In genomic region chrX:47523713-47524166, GRCh38 we compare ENCODE assay signal across 8 cellular contexts. TPM values are rescaled to one million over a fixed set of nuclear protein-coding genes. Genes with fewer than 3 reads are reported as not detected.
DNase-seq lines count a peak whose midpoint lies in the region; TF ChIP-seq lines count a peak whose summit lies in the region.

No MANE protein-coding gene starts in this region.

- H3K27ac ChIP-seq in suprapubic skin: no peak overlapping the region

- no peak for TF ChIP-seq POLR2A in suprapubic skin (IDR thresholded peaks at IDR 0.05)

- TF ChIP-seq EP300 in suprapubic skin (IDR thresholded peaks at IDR 0.05): no peak

- CTCF ChIA-PET in activated CD4-positive, alpha-beta T cell treated with anti-CD3 and anti-CD28 coated beads, Interleukin-2, amount 10 ng/mL, durations not matched to agents 7 days and 5 days (lab: Charles Lee): interaction anchor here (0.7 to 2.2 kb wide), 11 partner anchors 9 to 333 kb away, joined by 3 to 8 read pairs (median 4); no protein-coding TSS in a partner anchor

- H3K9me3 Mint-ChIP-seq in activated CD4-positive, alpha-beta T cell treated with anti-CD3 and anti-CD28 coated beads, Interleukin-2, amount 10 ng/mL, durations not matched to agents 7 days and 5 days: no peaks in the 10 kb centered on the region
- no peaks in the 10 kb centered on the region for H3K9me3 Mint-ChIP-seq in activated T-helper 2 cell treated with anti-CD3 and anti-CD28 coated beads, Interferon-gamma antibody, Interleukin-2, Interleukin-4, amounts not matched to agents 10 μg/mL and 5 μg/mL and 100 μg/mL, durations not matched to agents 14 hours and 24 hours and 36 hours
- H3K9me3 Mint-ChIP-seq in immature natural killer cell: no peaks in the 10 kb centered on the region

- no peaks in the 10 kb centered on the region for H3K4me1 ChIP-seq in suprapubic skin

- intact Hi-C loops in activated T-helper 2 cell treated with anti-CD3 and anti-CD28 coated beads, Interferon-gamma antibody, Interleukin-2, Interleukin-4, amounts not matched to agents 10 μg/mL and 5 μg/mL and 100 μg/mL, durations not matched to agents 14 hours and 24 hours and 36 hours (cut with micrococcal nuclease): loop anchor here (1.0 to 2.0 kb wide), 2 partner anchors 139 to 330 kb away; partner anchors contain the start of gene UBA1

- no peak overlapping the region for H3K27ac Mint-ChIP-seq in activated CD4-positive, alpha-beta T cell treated with anti-CD3 and anti-CD28 coated beads, Interleukin-2, amount 10 ng/mL, durations not matched to agents 7 days and 5 days
- no peak overlapping the region for H3K27ac Mint-ChIP-seq in activated T-helper 2 cell treated with anti-CD3 and anti-CD28 coated beads, Interferon-gamma antibody, Interleukin-2, Interleukin-4, amounts not matched to agents 10 μg/mL and 5 μg/mL and 100 μg/mL, durations not matched to agents 14 hours and 24 hours and 36 hours
- H3K27ac Mint-ChIP-seq in immature natural killer cell: no peak overlapping the region

- H3K4me1 Mint-ChIP-seq in activated CD4-positive, alpha-beta T cell treated with anti-CD3 and anti-CD28 coated beads, Interleukin-2, amount 10 ng/mL, durations not matched to agents 7 days and 5 days: peaks cover 5% of the 10 kb centered on the region
- peaks cover 4% of the 10 kb centered on the region for H3K4me1 Mint-ChIP-seq in activated T-helper 2 cell treated with anti-CD3 and anti-CD28 coated beads, Interferon-gamma antibody, Interleukin-2, Interleukin-4, amounts not matched to agents 10 μg/mL and 5 μg/mL and 100 μg/mL, durations not matched to agents 14 hours and 24 hours and 36 hours (ENCODE audit: low read depth)
- peaks cover 2 to 6% of the 10 kb centered on the region in 2 donors for H3K4me1 Mint-ChIP-seq in immature natural killer cell

- no peaks in the 10 kb centered on the region for H3K9me3 ChIP-seq in suprapubic skin

- WGBS in suprapubic skin: no CpG with 5 or more reads among the region's 34 CpGs

- no peaks in the 10 kb centered on the region for H3K27me3 Mint-ChIP-seq in activated CD4-positive, alpha-beta T cell treated with anti-CD3 and anti-CD28 coated beads, Interleukin-2, amount 10 ng/mL, durations not matched to agents 7 days and 5 days
- H3K27me3 Mint-ChIP-seq in activated T-helper 2 cell treated with anti-CD3 and anti-CD28 coated beads, Interferon-gamma antibody, Interleukin-2, Interleukin-4, amounts not matched to agents 10 μg/mL and 5 μg/mL and 100 μg/mL, durations not matched to agents 14 hours and 24 hours and 36 hours (ENCODE audit: low read depth): peaks cover 2% of the 10 kb centered on the region
- peaks cover 0 to 6% (median 2%) of the 10 kb centered on the region in 3 donors for H3K27me3 Mint-ChIP-seq in immature natural killer cell (ENCODE audit: low read depth in 3 of 3)

- H3K36me3 Mint-ChIP-seq in activated CD4-positive, alpha-beta T cell treated with anti-CD3 and anti-CD28 coated beads, Interleukin-2, amount 10 ng/mL, durations not matched to agents 7 days and 5 days (ENCODE audit: low read depth): no peaks in the 10 kb centered on the region
- no peaks in the 10 kb centered on the region for H3K36me3 Mint-ChIP-seq in activated T-helper 2 cell treated with anti-CD3 and anti-CD28 coated beads, Interferon-gamma antibody, Interleukin-2, Interleukin-4, amounts not matched to agents 10 μg/mL and 5 μg/mL and 100 μg/mL, durations not matched to agents 14 hours and 24 hours and 36 hours (ENCODE audit: low read depth)
- no peaks in the 10 kb centered on the region for H3K36me3 Mint-ChIP-seq in immature natural killer cell

- H3K4me3 Mint-ChIP-seq in activated CD4-positive, alpha-beta T cell treated with anti-CD3 and anti-CD28 coated beads, Interleukin-2, amount 10 ng/mL, durations not matched to agents 7 days and 5 days: peak overlapping the region; percentile 61
- H3K4me3 Mint-ChIP-seq in activated T-helper 2 cell treated with anti-CD3 and anti-CD28 coated beads, Interferon-gamma antibody, Interleukin-2, Interleukin-4, amounts not matched to agents 10 μg/mL and 5 μg/mL and 100 μg/mL, durations not matched to agents 14 hours and 24 hours and 36 hours (ENCODE audit: low read depth): peak overlapping the region; percentile 72
- peak overlapping the region; percentile 48 to 80 (median 67) for H3K4me3 Mint-ChIP-seq in immature natural killer cell

- no peak for TF ChIP-seq CTCF in suprapubic skin (IDR thresholded peaks at IDR 0.05)

- DNase-seq in activated CD4-positive, alpha-beta T cell treated with anti-CD3 and anti-CD28 coated beads, Interleukin-2, amount 10 ng/mL, durations not matched to agents 7 days and 5 days: no peak
- DNase-seq in activated CD4-positive, alpha-beta T cell treated with anti-CD3 and anti-CD28 coated beads for 4 hours: no peak
- DNase-seq in activated T-helper 2 cell treated with anti-CD3 and anti-CD28 coated beads, Interferon-gamma antibody, Interleukin-2, Interleukin-4, amounts not matched to agents 10 μg/mL and 5 μg/mL and 100 μg/mL, durations not matched to agents 14 hours and 24 hours and 36 hours (ENCODE audit: low spot score): no peak
- no peak for DNase-seq in immature natural killer cell
- DNase-seq in suprapubic skin (ENCODE audit: low spot score in 2 of 2): no peak
- DNase-seq in SHP77 treated with DMSO at 0.1 percent for 48 hours (lab: John Stamatoyannopoulos, UW): no peak
- DNase-seq in stimulated activated CD4-positive, alpha-beta T cell treated with anti-CD3 and anti-CD28 coated beads, Interleukin-15, amount 100 ng/mL, for 24 hours: no peak
- no peak for DNase-seq in NCI-H1436 (lab: John Stamatoyannopoulos, UW)

- H3K4me3 ChIP-seq in suprapubic skin: peak overlapping the region; percentile 55

- POLR2A ChIA-PET in activated CD4-positive, alpha-beta T cell treated with anti-CD3 and anti-CD28 coated beads, Interleukin-2, amount 10 ng/mL, durations not matched to agents 7 days and 5 days (lab: Charles Lee): no interaction called here

- H3K36me3 ChIP-seq in suprapubic skin: no peaks in the 10 kb centered on the region

- no peaks in the 10 kb centered on the region for H3K27me3 ChIP-seq in suprapubic skin

RNA-seq across cellular contexts. Expression of gene ARAF, which starts 37.3 kb away (rescaled TPM):
- 10 to 100 TPM; 76.9 to 82.0 TPM for total RNA-seq in activated CD4-positive, alpha-beta T cell treated with anti-CD3 and anti-CD28 coated beads, Interleukin-2, amount 10 ng/mL, durations not matched to agents 7 days and 5 days
- 85.3 and 86.1 TPM in 2 replicates for total RNA-seq in activated T-helper 2 cell treated with anti-CD3 and anti-CD28 coated beads, Interferon-gamma antibody, Interleukin-2, Interleukin-4, amounts not matched to agents 10 μg/mL and 5 μg/mL and 100 μg/mL, durations not matched to agents 14 hours and 24 hours and 36 hours
- polyA plus RNA-seq in immature natural killer cell: 100 to 1,000 TPM in 1 of 3 donors, 10 to 100 TPM in 2; 53.5 to 122 (median 68.5) TPM
- total RNA-seq in suprapubic skin: 10 to 100 TPM; 32.4 to 60.0 (median 42.2) TPM

RNA-seq across cellular contexts. Expression of gene ZNF41, which starts 40.7 kb away (rescaled TPM):
- total RNA-seq in activated CD4-positive, alpha-beta T cell treated with anti-CD3 and anti-CD28 coated beads, Interleukin-2, amount 10 ng/mL, durations not matched to agents 7 days and 5 days: 10 to 100 TPM; 12.2 to 13.3 TPM
- 8.7 and 9.7 TPM in 2 replicates for total RNA-seq in activated T-helper 2 cell treated with anti-CD3 and anti-CD28 coated beads, Interferon-gamma antibody, Interleukin-2, Interleukin-4, amounts not matched to agents 10 μg/mL and 5 μg/mL and 100 μg/mL, durations not matched to agents 14 hours and 24 hours and 36 hours
- polyA plus RNA-seq in immature natural killer cell: 1 to 10 TPM in 2 of 3 donors, under 1 TPM in 1; 0.08 to 5.4 (median 2.5) TPM
- 10 to 100 TPM in 1 of 4 donors, 1 to 10 TPM in 3; 5.5 to 11.3 (median 6.5) TPM for total RNA-seq in suprapubic skin

RNA-seq across cellular contexts. Expression of gene TIMP1, which starts 58.5 kb away (rescaled TPM):
- 10 to 100 TPM; 81.7 to 97.1 TPM for total RNA-seq in activated CD4-positive, alpha-beta T cell treated with anti-CD3 and anti-CD28 coated beads, Interleukin-2, amount 10 ng/mL, durations not matched to agents 7 days and 5 days
- total RNA-seq in activated T-helper 2 cell treated with anti-CD3 and anti-CD28 coated beads, Interferon-gamma antibody, Interleukin-2, Interleukin-4, amounts not matched to agents 10 μg/mL and 5 μg/mL and 100 μg/mL, durations not matched to agents 14 hours and 24 hours and 36 hours: 76.5 and 77.1 TPM in 2 replicates
- 100 to 1,000 TPM; 153 to 275 (median 237) TPM for polyA plus RNA-seq in immature natural killer cell
- 10 to 100 TPM; 37.7 to 94.2 (median 69.2) TPM for total RNA-seq in suprapubic skin
